Comparison of ENCODE assay signal across 1 cellular context in genomic region chr12:14187966-14188365, GRCh38.
TF ChIP-seq lines count a peak whose summit lies in the region.

No MANE protein-coding gene starts in this region.

TF ChIP-seq in K562, 482 proteins besides CTCF, POLR2A, EP300 and RAD21 (continued from another document):
- TF ChIP-seq ZBTB11 (CRISPR knock-in tag; IDR thresholded peaks at IDR 0.05) (peak in 2 of 3 experiments; percentile 40 to 75; a peak in 3 of 6 replicates), ZNF699 (CRISPR knock-in tag; IDR thresholded peaks at IDR 0.05; ENCODE audit: insufficient replicate concordance) (no peak), ZNF408 (CRISPR knock-in tag; IDR thresholded peaks at IDR 0.05; ENCODE audit: low read depth) (no peak), ZNF830 (CRISPR knock-in tag; IDR thresholded peaks at IDR 0.05) (no peak), BCL6 (CRISPR knock-in tag; IDR thresholded peaks at IDR 0.05) (no peak)
- TF ChIP-seq, protein P1, sequence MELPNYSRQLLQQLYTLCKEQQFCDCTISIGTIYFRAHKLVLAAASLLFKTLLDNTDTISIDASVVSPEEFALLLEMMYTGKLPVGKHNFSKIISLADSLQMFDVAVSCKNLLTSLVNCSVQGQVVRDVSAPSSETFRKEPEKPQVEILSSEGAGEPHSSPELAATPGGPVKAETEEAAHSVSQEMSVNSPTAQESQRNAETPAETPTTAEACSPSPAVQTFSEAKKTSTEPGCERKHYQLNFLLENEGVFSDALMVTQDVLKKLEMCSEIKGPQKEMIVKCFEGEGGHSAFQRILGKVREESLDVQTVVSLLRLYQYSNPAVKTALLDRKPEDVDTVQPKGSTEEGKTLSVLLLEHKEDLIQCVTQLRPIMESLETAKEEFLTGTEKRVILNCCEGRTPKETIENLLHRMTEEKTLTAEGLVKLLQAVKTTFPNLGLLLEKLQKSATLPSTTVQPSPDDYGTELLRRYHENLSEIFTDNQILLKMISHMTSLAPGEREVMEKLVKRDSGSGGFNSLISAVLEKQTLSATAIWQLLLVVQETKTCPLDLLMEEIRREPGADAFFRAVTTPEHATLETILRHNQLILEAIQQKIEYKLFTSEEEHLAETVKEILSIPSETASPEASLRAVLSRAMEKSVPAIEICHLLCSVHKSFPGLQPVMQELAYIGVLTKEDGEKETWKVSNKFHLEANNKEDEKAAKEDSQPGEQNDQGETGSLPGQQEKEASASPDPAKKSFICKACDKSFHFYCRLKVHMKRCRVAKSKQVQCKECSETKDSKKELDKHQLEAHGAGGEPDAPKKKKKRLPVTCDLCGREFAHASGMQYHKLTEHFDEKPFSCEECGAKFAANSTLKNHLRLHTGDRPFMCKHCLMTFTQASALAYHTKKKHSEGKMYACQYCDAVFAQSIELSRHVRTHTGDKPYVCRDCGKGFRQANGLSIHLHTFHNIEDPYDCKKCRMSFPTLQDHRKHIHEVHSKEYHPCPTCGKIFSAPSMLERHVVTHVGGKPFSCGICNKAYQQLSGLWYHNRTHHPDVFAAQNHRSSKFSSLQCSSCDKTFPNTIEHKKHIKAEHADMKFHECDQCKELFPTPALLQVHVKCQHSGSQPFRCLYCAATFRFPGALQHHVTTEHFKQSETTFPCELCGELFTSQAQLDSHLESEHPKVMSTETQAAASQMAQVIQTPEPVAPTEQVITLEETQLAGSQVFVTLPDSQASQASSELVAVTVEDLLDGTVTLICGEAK (IDR thresholded peaks at IDR 0.05), result peak; percentile 82
- TF ChIP-seq, protein P1 (CRISPR knock-in tag; IDR thresholded peaks at IDR 0.05), result no peak
